ENCODE assay signal across 32 cellular contexts in genomic region chr2:241413929-241414580, GRCh38. TPM values are rescaled to one million over a fixed set of nuclear protein-coding genes. Genes with fewer than 3 reads are reported as not detected.
DNase-seq lines count a peak whose midpoint lies in the region; ATAC-seq, FAIRE-seq and TF ChIP-seq lines count a peak whose summit lies in the region.
"Had no signal": no experiment of that assay in that cellular context is flagged by ENCODE, and none has a peak within 500 bp of the region (broad histone marks: within the 10 kb centered on the region; RNA-seq: fewer than 3 reads in every experiment).

No MANE protein-coding gene starts in this region.

- DNase-seq in H54 (ENCODE audit: insufficient read length, low spot score): peak; percentile 14
- DNase-seq in globus pallidus (ENCODE audit: low spot score): peak; percentile 54
- DNase-seq in pons (ENCODE audit: low spot score): peak; percentile 41
- DNase-seq in putamen (ENCODE audit: low spot score): no peak
- DNase-seq in posterior cingulate gyrus: no peak
- DNase-seq in right atrium auricular region (ENCODE audit: low spot score): no peak
- DNase-seq: activated CD4-positive, alpha-beta T cell treated with anti-CD3 and anti-CD28 coated beads, Interleukin-2, amount 10 ng/mL, durations not matched to agents 7 days and 5 days; activated naive CD4-positive, alpha-beta T cell treated with anti-CD3 and anti-CD28 coated beads, Interleukin-2, amount 10 ng/mL, durations not matched to agents 7 days and 5 days; activated T-cell treated with anti-CD3 and anti-CD28 coated beads, Interleukin-2, amount 50 U/mL, for 24 hours; caudate nucleus; CD8-positive, alpha-beta T cell; cortex of kidney; esophagus squamous epithelium; immature natural killer cell; left ventricle myocardium inferior; midbrain; naive thymus-derived CD8-positive, alpha-beta T cell; NCI-H1105; NCI-H187 treated with DMSO at 0.1 percent for 48 hours; NCI-H2171 treated with DMSO at 0.1 percent for 48 hours; NCI-H526 treated with DMSO at 0.1 percent for 48 hours; SIG-M5; stimulated activated naive CD4-positive, alpha-beta T cell; T1000 had no signal

- FAIRE-seq in H54 (lab: Jason Lieb, UNC): no peak
- FAIRE-seq: G401.6 had no signal

- H3K27ac Mint-ChIP-seq in activated T-helper 17 cell treated with anti-CD3 and anti-CD28 coated beads, Interleukin-2, amount 50 U/mL, for 72 hours: peak overlapping the region; percentile 9
- H3K27ac Mint-ChIP-seq: activated CD4-positive, alpha-beta T cell treated with anti-CD3 and anti-CD28 coated beads, Interleukin-2, amount 10 ng/mL, durations not matched to agents 7 days and 5 days; activated naive CD4-positive, alpha-beta T cell treated with anti-CD3 and anti-CD28 coated beads, Interleukin-2, amount 10 ng/mL, durations not matched to agents 7 days and 5 days; activated T-cell treated with anti-CD3 and anti-CD28 coated beads, Interleukin-2, amount 50 U/mL, for 24 hours; B cell; CD8-positive, alpha-beta T cell; GM23338; immature natural killer cell had no signal

- intact Hi-C loops in posterior cingulate gyrus (cut with DNase I): no loop called here

- H3K9me3 ChIP-seq in right atrium auricular region: no peaks in the 10 kb centered on the region
- H3K9me3 ChIP-seq: esophagus squamous epithelium, gastroesophageal sphincter, left ventricle myocardium inferior, thoracic aorta had no signal

- H3K4me1 ChIP-seq in right atrium auricular region: no peaks in the 10 kb centered on the region
- H3K4me1 ChIP-seq: esophagus squamous epithelium, gastroesophageal sphincter, left ventricle myocardium inferior had no signal

- H3K27me3 Mint-ChIP-seq in activated T-helper 17 cell treated with anti-CD3 and anti-CD28 coated beads, Interleukin-2, amount 50 U/mL, for 72 hours: no peaks in the 10 kb centered on the region
- H3K27me3 Mint-ChIP-seq: activated CD4-positive, alpha-beta T cell treated with anti-CD3 and anti-CD28 coated beads, Interleukin-2, amount 10 ng/mL, durations not matched to agents 7 days and 5 days; activated naive CD4-positive, alpha-beta T cell treated with anti-CD3 and anti-CD28 coated beads, Interleukin-2, amount 10 ng/mL, durations not matched to agents 7 days and 5 days; activated T-cell treated with anti-CD3 and anti-CD28 coated beads, Interleukin-2, amount 50 U/mL, for 24 hours; B cell; IgD-negative memory B cell; naive thymus-derived CD8-positive, alpha-beta T cell had no signal

- peaks cover 71% of the 10 kb centered on the region for H3K36me3 ChIP-seq in right atrium auricular region

- ATAC-seq in activated T-helper 17 cell treated with anti-CD3 and anti-CD28 coated beads, Interleukin-2, amount 50 U/mL, for 72 hours (replicated peaks): no peak
- ATAC-seq: CD8-positive, alpha-beta T cell; gastroesophageal sphincter; GM23338; naive thymus-derived CD8-positive, alpha-beta T cell had no signal

- H3K27ac ChIP-seq in right atrium auricular region: no peak overlapping the region
- H3K27ac ChIP-seq: esophagus squamous epithelium, gastroesophageal sphincter, left ventricle myocardium inferior, parathyroid adenoma, thoracic aorta had no signal

- H3K4me3 Mint-ChIP-seq in activated T-helper 17 cell treated with anti-CD3 and anti-CD28 coated beads, Interleukin-2, amount 50 U/mL, for 72 hours: no peak overlapping the region
- H3K4me3 Mint-ChIP-seq: activated CD4-positive, alpha-beta T cell treated with anti-CD3 and anti-CD28 coated beads, Interleukin-2, amount 10 ng/mL, durations not matched to agents 7 days and 5 days; activated naive CD4-positive, alpha-beta T cell treated with anti-CD3 and anti-CD28 coated beads, Interleukin-2, amount 10 ng/mL, durations not matched to agents 7 days and 5 days; activated T-cell treated with anti-CD3 and anti-CD28 coated beads, Interleukin-2, amount 50 U/mL, for 24 hours; B cell; CD8-positive, alpha-beta T cell; GM23338; immature natural killer cell; naive thymus-derived CD8-positive, alpha-beta T cell had no signal

- TF ChIP-seq POLR2A in H54 (IDR thresholded peaks at IDR 0.05; ENCODE audit: low read depth, low read length): no peak

- no peak for TF ChIP-seq CTCF in right atrium auricular region (IDR thresholded peaks at IDR 0.05)

- no peak overlapping the region for H3K4me3 ChIP-seq in right atrium auricular region
- H3K4me3 ChIP-seq: esophagus squamous epithelium, gastroesophageal sphincter, GM23338, left ventricle myocardium inferior, thoracic aorta had no signal

- no peaks in the 10 kb centered on the region for H3K27me3 ChIP-seq in right atrium auricular region
- H3K27me3 ChIP-seq: esophagus squamous epithelium, gastroesophageal sphincter had no signal

- peaks cover 83% of the 10 kb centered on the region for H3K36me3 Mint-ChIP-seq in activated T-helper 17 cell treated with anti-CD3 and anti-CD28 coated beads, Interleukin-2, amount 50 U/mL, for 72 hours (ENCODE audit: low read depth)

- H3K4me1 Mint-ChIP-seq in activated T-helper 17 cell treated with anti-CD3 and anti-CD28 coated beads, Interleukin-2, amount 50 U/mL, for 72 hours: no peaks in the 10 kb centered on the region
- H3K4me1 Mint-ChIP-seq: activated CD4-positive, alpha-beta T cell treated with anti-CD3 and anti-CD28 coated beads, Interleukin-2, amount 10 ng/mL, durations not matched to agents 7 days and 5 days; activated naive CD4-positive, alpha-beta T cell treated with anti-CD3 and anti-CD28 coated beads, Interleukin-2, amount 10 ng/mL, durations not matched to agents 7 days and 5 days; B cell; GM23338; IgD-negative memory B cell; immature natural killer cell had no signal

- no peaks in the 10 kb centered on the region for H3K9me3 Mint-ChIP-seq in activated T-helper 17 cell treated with anti-CD3 and anti-CD28 coated beads, Interleukin-2, amount 50 U/mL, for 72 hours
- H3K9me3 Mint-ChIP-seq: activated CD4-positive, alpha-beta T cell treated with anti-CD3 and anti-CD28 coated beads, Interleukin-2, amount 10 ng/mL, durations not matched to agents 7 days and 5 days; activated naive CD4-positive, alpha-beta T cell treated with anti-CD3 and anti-CD28 coated beads, Interleukin-2, amount 10 ng/mL, durations not matched to agents 7 days and 5 days; activated T-cell treated with anti-CD3 and anti-CD28 coated beads, Interleukin-2, amount 50 U/mL, for 24 hours; CD8-positive, alpha-beta T cell; GM23338; IgD-negative memory B cell; immature natural killer cell; naive thymus-derived CD8-positive, alpha-beta T cell had no signal

RNA-seq across cellular contexts. Expression of gene FARP2, which starts 58.0 kb away (rescaled TPM):
- total RNA-seq in activated T-helper 17 cell treated with anti-CD3 and anti-CD28 coated beads, Interleukin-2, amount 50 U/mL, for 72 hours: 10 to 100 TPM; 26.1 to 33.1 TPM
- 10 to 100 TPM; 11.1 to 21.5 TPM for total RNA-seq in right atrium auricular region

Comparison
In these comparisons a context has a peak if more than half of its experiments do, and no peak if none do; other contexts are left out.
1. DNase-seq: peak in H54 (single experiment), globus pallidus (single experiment) and pons (single experiment); none in putamen (single experiment), posterior cingulate gyrus (0 of 10) and right atrium auricular region (single experiment).